Comparison of ENCODE assay signal across 14 cellular contexts in genomic region chr12:104011265-104011664, GRCh38. TPM values are rescaled to one million over a fixed set of nuclear protein-coding genes. Genes with fewer than 3 reads are reported as not detected.
A peak's percentile ranks its signal among the peaks of the same experiment; 100 is the strongest.
DNase-seq lines count a peak whose midpoint lies in the region; ATAC-seq, FAIRE-seq and TF ChIP-seq lines count a peak whose summit lies in the region.
"Had no signal": no experiment of that assay in that cellular context is flagged by ENCODE, and none has a peak within 500 bp of the region (broad histone marks: within the 10 kb centered on the region; RNA-seq: fewer than 3 reads in every experiment).

No MANE protein-coding gene starts in this region.

- peak overlapping the region; percentile 40 for H3K4me3 ChIP-seq in ACC112 (ENCODE audit: low read depth, low read length)
- no peak overlapping the region for H3K4me3 ChIP-seq in K562
- H3K4me3 ChIP-seq: tibial artery had no signal

- DNase-seq in HPDE6-E6E7 (ENCODE audit: extremely low spot score), result peak; percentile 87
- DNase-seq in K562 (ENCODE audit: extremely low read depth in 1 of 4, low spot score in 3 of 4), result peak in 2 of 4 experiments; percentile 29 to 51
- DNase-seq in hepatic stellate cell (ENCODE audit: low spot score), result peak; percentile 68
- no peak for DNase-seq in omental fat pad (ENCODE audit: low spot score)
- no peak for DNase-seq in amygdala (lab: John Stamatoyannopoulos, UW)
- DNase-seq: activated CD4-positive, alpha-beta T cell treated with anti-CD3 and anti-CD28 coated beads, Interleukin-2, amount 10 ng/mL, durations not matched to agents 24 days and 14 days; activated naive CD4-positive, alpha-beta T cell treated with Interleukin-2 at 50 U/mL for 16 hours; NCI-H187 treated with DMSO at 0.1 percent for 48 hours; tibial artery had no signal

- FAIRE-seq in K562 (lab: Jason Lieb, UNC), result peak; percentile 75
- FAIRE-seq: GM19239 had no signal

- H2AFZ ChIP-seq in ACC112 (ENCODE audit: low read length, unreplicated experiment), result peak overlapping the region; percentile 55
- peak overlapping the region; percentile 83 for H2AFZ ChIP-seq in K562 (ENCODE audit: low read depth, low read length)

- intact Hi-C loops in K562 (cut with micrococcal nuclease), result no loop called here

- H3K9me3 ChIP-seq in K562 (replicated peaks; ENCODE audit: control insufficient read depth, insufficient read depth, low read depth, low read length), result no peaks in the 10 kb centered on the region; the same call in 1 of the 2 replicates
- H3K9me3 ChIP-seq: tibial artery had no signal

- in situ Hi-C loops in K562 (cut with MboI), result no loop called here

- H3K27me3 ChIP-seq in ACC112 (ENCODE audit: insufficient read depth, low read length) (no peaks in the 10 kb centered on the region), K562 (ENCODE audit: control insufficient read depth in 2 of 2, insufficient read depth in 2 of 2, low read length in 2 of 2) (no peaks in the 10 kb centered on the region)
- H3K27me3 ChIP-seq: tibial artery had no signal

- H3K4me2 ChIP-seq in K562 (ENCODE audit: insufficient read depth, low read length), result peak overlapping the region; percentile 35

- no peak for TF ChIP-seq RAD21 in K562 (CRISPR knock-in tag; conservative IDR thresholded peaks at IDR 0.05 in 1 of 2, IDR thresholded peaks at IDR 0.05 in 1 of 2)

- H3K79me2 ChIP-seq in ACC112 (ENCODE audit: control insufficient read depth, insufficient read depth, low read length, unreplicated experiment), result no peaks in the 10 kb centered on the region
- H3K79me2 ChIP-seq in K562 (ENCODE audit: control insufficient read depth, insufficient read depth, low read length), result no peaks in the 10 kb centered on the region

- no peaks in the 10 kb centered on the region for H3K9me1 ChIP-seq in K562 (ENCODE audit: control insufficient read depth, insufficient read depth, low read length)

- no TSS peak for BruUV-seq in K562 (replicated peaks; lab: Mats Ljungman, UMichigan)

- CTCF ChIA-PET in K562 (lab: Yijun Ruan, JAX; ENCODE audit: low intra/inter-chr PET ratio), result no interaction called here

- no peak for TF ChIP-seq EP300 in K562 (IDR thresholded peaks at IDR 0.05; ENCODE audit: low read length)

- TF ChIP-seq POLR2A in K562 (conservative IDR thresholded peaks at IDR 0.05), result no peak

- ATAC-seq in K562 (peak; percentile 73), GM19467 (IDR thresholded peaks at IDR 0.05; ENCODE audit: unreplicated experiment) (no peak), omental fat pad (ENCODE audit: low FRiP score) (no peak), HG03354 (IDR thresholded peaks at IDR 0.05; ENCODE audit: poor library complexity, severe bottlenecking, unreplicated experiment) (no peak)

- H3K4me1 ChIP-seq in ACC112 (ENCODE audit: control insufficient read depth, insufficient read depth, low read length, unreplicated experiment) (peaks cover 29% of the 10 kb centered on the region), K562 (replicated peaks in 1 of 2; ENCODE audit: control insufficient read depth in 2 of 2, insufficient read depth in 2 of 2, low read length in 2 of 2) (peaks cover 0 to 12% of the 10 kb centered on the region in 2 experiments; a peak in 3 of 5 replicates)
- H3K4me1 ChIP-seq: tibial artery had no signal

- peak overlapping the region; percentile 71 for H3K27ac ChIP-seq in ACC112 (ENCODE audit: low read depth, low read length)
- H3K27ac ChIP-seq in K562 (ENCODE audit: extremely low read depth, low read depth, low read length), result peak overlapping the region; percentile 46; the same call in 2 of the 3 replicates
- H3K27ac ChIP-seq: tibial artery had no signal

- H3K9ac ChIP-seq in K562 (ENCODE audit: insufficient read depth in 1 of 2, low read depth in 2 of 2, low read length in 2 of 2), result no peak overlapping the region

- TF ChIP-seq CTCF in K562 (IDR thresholded peaks at IDR 0.05 in 2 of 3, conservative IDR thresholded peaks at IDR 0.05 in 1 of 3; ENCODE audit: insufficient read depth in 2 of 3, low read depth in 1 of 3, low read length in 3 of 3), result no peak
- no peak for TF ChIP-seq CTCF in omental fat pad (IDR thresholded peaks at IDR 0.05)

- H3K36me3 ChIP-seq in ACC112 (ENCODE audit: insufficient read depth, low read length) (0 out of 2 replicates have a peak, but pooled peaks cover 4% of the 10 kb centered on the region), K562 (ENCODE audit: control insufficient read depth, insufficient read depth, low read length) (no peaks in the 10 kb centered on the region)

- WGBS in K562 (ENCODE audit: insufficient coverage, low coverage, missing lambda C conversion rate), result 29% methylated on average over 6 of the region's 6 CpGs

- POLR2A ChIA-PET in K562 (lab: Yijun Ruan, JAX), result interaction anchor here (1.0 to 1.1 kb wide), 2 partner anchors 9 to 13 kb away, joined by 3 read pairs; no protein-coding TSS in a partner anchor

- H4K20me1 ChIP-seq in K562 (replicated peaks; ENCODE audit: control insufficient read depth, insufficient read depth, low read length), result no peaks in the 10 kb centered on the region

TF ChIP-seq in K562, 482 proteins besides CTCF, POLR2A, EP300 and RAD21 (continues in another document):
- TF ChIP-seq ELK1 (CRISPR knock-in tag; IDR thresholded peaks at IDR 0.05), result no peak

RNA-seq across cellular contexts. Expression of gene GLT8D2, which starts 38.7 kb away (rescaled TPM):
- 0.19 TPM in 1 of 2 replicates, not detected in the other for total RNA-seq in K562 (2011; cell fraction: chromatin; rRNA removed; ENCODE audit: low replicate concordance)
- not detected in 2 replicates for total RNA-seq in K562 (2011; cell fraction: nucleolus; rRNA removed)
- not detected in 2 replicates for total RNA-seq in K562 (2011; cell fraction: nucleoplasm; rRNA removed)
- 0.18 TPM in 1 of 2 replicates, not detected in the other for total RNA-seq in K562 (2014; rRNA removed)
- not detected in 2 replicates for total RNA-seq in K562 (2014; rRNA removed; fragmentation: Illumina TruSeq; extraction: Trizol)
- total RNA-seq in K562 (2015; rRNA removed; fragmentation: Illumina TruSeq; extraction: Trizol), result not detected in 2 replicates
- total RNA-seq in K562 (2021), result not detected in 2 replicates
- not detected in 2 replicates for polyA plus RNA-seq in K562 (2011; rRNA removed)
- not detected in 2 replicates for polyA plus RNA-seq in K562 (2011; cell fraction: cytosol; rRNA removed)
- polyA plus RNA-seq in K562 (2011; cell fraction: nucleus; rRNA removed), result not detected in 2 replicates
- 0.18 and 0.28 TPM in 2 replicates for polyA plus RNA-seq in K562 (2012)
- polyA plus RNA-seq in K562 (2014; fragmentation: Illumina TruSeq; extraction: Trizol), result not detected in 2 replicates
- polyA plus RNA-seq in K562 (2014; fragmentation: Nextera tagmentation; extraction: Ambion mirVana), result under 1 TPM; 0.18 to 0.27 TPM
- 0.12 TPM in 1 of 2 replicates, not detected in the other for polyA plus RNA-seq in K562 (2014; rRNA removed)
- not detected in 2 replicates for polyA minus RNA-seq in K562 (2011; rRNA and poly(A)+ RNA removed)
- polyA minus RNA-seq in K562 (2011; cell fraction: cytosol; rRNA and poly(A)+ RNA removed), result not detected in 2 replicates
- not detected in 2 replicates for polyA minus RNA-seq in K562 (2011; cell fraction: nucleus; rRNA and poly(A)+ RNA removed)
- 10 to 100 TPM in 2 of 4 donors, 1 to 10 TPM in 2; 8.1 to 31.6 (median 13.8) TPM for total RNA-seq in omental fat pad
- total RNA-seq: activated CD4-positive, alpha-beta T cell treated with anti-CD3 and anti-CD28 coated beads, Interleukin-2, amount 10 ng/mL, durations not matched to agents 24 days and 14 days; HT-29 had no signal

RNA-seq across cellular contexts. Expression of gene TDG, which starts 45.6 kb away (rescaled TPM):
- total RNA-seq in K562 (2011; cell fraction: chromatin; rRNA removed; ENCODE audit: low replicate concordance), result 34.2 and 96.2 TPM in 2 replicates
- 23.2 and 24.1 TPM in 2 replicates for total RNA-seq in K562 (2011; cell fraction: nucleolus; rRNA removed)
- 45.8 and 68.9 TPM in 2 replicates for total RNA-seq in K562 (2011; cell fraction: nucleoplasm; rRNA removed)
- total RNA-seq in K562 (2014; rRNA removed) (50.8 and 56.8 TPM in 2 replicates), K562 (2014; rRNA removed; fragmentation: Illumina TruSeq; extraction: Trizol) (67.3 and 80.5 TPM in 2 replicates), K562 (2015; rRNA removed; fragmentation: Illumina TruSeq; extraction: Trizol) (65.7 and 70.3 TPM in 2 replicates), K562 (2021) (57.9 and 62.7 TPM in 2 replicates), omental fat pad (10 to 100 TPM; 14.6 to 41.4 (median 24.6) TPM)
- polyA plus RNA-seq in K562 (2011; rRNA removed) (50.8 and 73.3 TPM in 2 replicates), K562 (2014; fragmentation: Illumina TruSeq; extraction: Trizol) (69.8 and 77.2 TPM in 2 replicates), K562 (2014; fragmentation: Nextera tagmentation; extraction: Ambion mirVana) (10 to 100 TPM; 37.6 to 49.0 TPM), K562 (2014; rRNA removed) (62.1 and 64.0 TPM in 2 replicates)
- 15.6 and 25.0 TPM in 2 replicates for polyA plus RNA-seq in K562 (2011; cell fraction: cytosol; rRNA removed)
- polyA plus RNA-seq in K562 (2011; cell fraction: nucleus; rRNA removed), result 52.3 and 89.0 TPM in 2 replicates
- polyA plus RNA-seq in K562 (2012), result 33.5 and 43.1 TPM in 2 replicates
- 97.2 and 98.8 TPM in 2 replicates for polyA minus RNA-seq in K562 (2011; rRNA and poly(A)+ RNA removed)
- 22.7 and 32.0 TPM in 2 replicates for polyA minus RNA-seq in K562 (2011; cell fraction: cytosol; rRNA and poly(A)+ RNA removed)
- polyA minus RNA-seq in K562 (2011; cell fraction: nucleus; rRNA and poly(A)+ RNA removed), result 22.6 and 41.0 TPM in 2 replicates

RNA-seq across cellular contexts. Expression of gene HCFC2, which starts 53.1 kb away (rescaled TPM):
- 8.2 and 19.6 TPM in 2 replicates for total RNA-seq in K562 (2011; cell fraction: chromatin; rRNA removed; ENCODE audit: low replicate concordance)
- total RNA-seq in K562 (2011; cell fraction: nucleolus; rRNA removed), result 4.3 and 6.1 TPM in 2 replicates
- 5.7 and 8.1 TPM in 2 replicates for total RNA-seq in K562 (2011; cell fraction: nucleoplasm; rRNA removed)
- total RNA-seq in K562 (2014; rRNA removed) (2.8 and 3.8 TPM in 2 replicates), K562 (2014; rRNA removed; fragmentation: Illumina TruSeq; extraction: Trizol) (4.4 and 6.0 TPM in 2 replicates), K562 (2015; rRNA removed; fragmentation: Illumina TruSeq; extraction: Trizol) (5.2 and 6.5 TPM in 2 replicates), K562 (2021) (3.8 and 4.0 TPM in 2 replicates), omental fat pad (10 to 100 TPM; 11.2 to 32.5 (median 15.9) TPM)
- polyA plus RNA-seq in K562 (2011; rRNA removed) (4.0 and 5.8 TPM in 2 replicates), K562 (2014; fragmentation: Illumina TruSeq; extraction: Trizol) (3.1 and 3.8 TPM in 2 replicates), K562 (2014; fragmentation: Nextera tagmentation; extraction: Ambion mirVana) (1 to 10 TPM; 1.2 to 1.6 TPM), K562 (2014; rRNA removed) (2.5 and 5.7 TPM in 2 replicates)
- 1.6 and 1.7 TPM in 2 replicates for polyA plus RNA-seq in K562 (2011; cell fraction: cytosol; rRNA removed)
- 4.7 and 5.7 TPM in 2 replicates for polyA plus RNA-seq in K562 (2011; cell fraction: nucleus; rRNA removed)
- polyA plus RNA-seq in K562 (2012), result 2.5 and 2.9 TPM in 2 replicates
- polyA minus RNA-seq in K562 (2011; rRNA and poly(A)+ RNA removed), result 8.2 and 8.4 TPM in 2 replicates
- 2.1 and 3.3 TPM in 2 replicates for polyA minus RNA-seq in K562 (2011; cell fraction: cytosol; rRNA and poly(A)+ RNA removed)
- 4.7 and 6.9 TPM in 2 replicates for polyA minus RNA-seq in K562 (2011; cell fraction: nucleus; rRNA and poly(A)+ RNA removed)

Comparison
In these comparisons a context has a peak if more than half of its experiments do, and no peak if none do; other contexts are left out.
1. DNase-seq: peak in HPDE6-E6E7 (single experiment) and hepatic stellate cell (single experiment); none in omental fat pad (single experiment) and amygdala (0 of 56).
2. RNA of gene GLT8D2, which starts 38.7 kb away (total RNA-seq): 8.1 to 31.6 TPM in omental fat pad; 0.18 to 0.19 TPM in K562; every median in the first group is over 4 times any median in the second.